Comparison of ENCODE assay signal across 1 cellular context in the genomic region with DNA sequence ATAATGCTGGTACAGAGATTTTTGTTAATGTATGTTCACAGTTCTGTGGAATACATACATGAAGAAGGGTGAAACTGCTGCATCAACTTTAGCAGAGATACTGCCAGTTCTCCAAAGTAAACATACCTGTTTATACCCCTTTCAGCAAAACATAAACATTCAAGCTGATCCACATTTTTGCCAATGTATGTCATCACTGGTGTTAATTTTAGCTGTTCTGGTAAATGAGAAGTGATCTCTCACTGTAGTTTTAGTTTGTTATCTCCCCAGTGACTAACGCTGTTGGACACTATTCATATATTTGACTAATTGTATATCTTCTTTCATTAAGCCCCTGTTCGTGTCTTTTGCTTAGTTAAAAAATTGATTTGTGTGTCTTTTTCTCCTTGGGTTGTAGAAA.
TF ChIP-seq lines count a peak whose summit lies in the region.

No MANE protein-coding gene starts in this region.

TF ChIP-seq in HCT116, 20 proteins besides CTCF, POLR2A, EP300 and RAD21 (continued from another document):
- TF ChIP-seq, protein P1, sequence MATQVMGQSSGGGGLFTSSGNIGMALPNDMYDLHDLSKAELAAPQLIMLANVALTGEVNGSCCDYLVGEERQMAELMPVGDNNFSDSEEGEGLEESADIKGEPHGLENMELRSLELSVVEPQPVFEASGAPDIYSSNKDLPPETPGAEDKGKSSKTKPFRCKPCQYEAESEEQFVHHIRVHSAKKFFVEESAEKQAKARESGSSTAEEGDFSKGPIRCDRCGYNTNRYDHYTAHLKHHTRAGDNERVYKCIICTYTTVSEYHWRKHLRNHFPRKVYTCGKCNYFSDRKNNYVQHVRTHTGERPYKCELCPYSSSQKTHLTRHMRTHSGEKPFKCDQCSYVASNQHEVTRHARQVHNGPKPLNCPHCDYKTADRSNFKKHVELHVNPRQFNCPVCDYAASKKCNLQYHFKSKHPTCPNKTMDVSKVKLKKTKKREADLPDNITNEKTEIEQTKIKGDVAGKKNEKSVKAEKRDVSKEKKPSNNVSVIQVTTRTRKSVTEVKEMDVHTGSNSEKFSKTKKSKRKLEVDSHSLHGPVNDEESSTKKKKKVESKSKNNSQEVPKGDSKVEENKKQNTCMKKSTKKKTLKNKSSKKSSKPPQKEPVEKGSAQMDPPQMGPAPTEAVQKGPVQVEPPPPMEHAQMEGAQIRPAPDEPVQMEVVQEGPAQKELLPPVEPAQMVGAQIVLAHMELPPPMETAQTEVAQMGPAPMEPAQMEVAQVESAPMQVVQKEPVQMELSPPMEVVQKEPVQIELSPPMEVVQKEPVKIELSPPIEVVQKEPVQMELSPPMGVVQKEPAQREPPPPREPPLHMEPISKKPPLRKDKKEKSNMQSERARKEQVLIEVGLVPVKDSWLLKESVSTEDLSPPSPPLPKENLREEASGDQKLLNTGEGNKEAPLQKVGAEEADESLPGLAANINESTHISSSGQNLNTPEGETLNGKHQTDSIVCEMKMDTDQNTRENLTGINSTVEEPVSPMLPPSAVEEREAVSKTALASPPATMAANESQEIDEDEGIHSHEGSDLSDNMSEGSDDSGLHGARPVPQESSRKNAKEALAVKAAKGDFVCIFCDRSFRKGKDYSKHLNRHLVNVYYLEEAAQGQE (IDR thresholded peaks at IDR 0.05; ENCODE audit: low read depth): no peak
- TF ChIP-seq EZH2 (IDR thresholded peaks at IDR 0.05): no peak
